ENCODE assay signal across 1 cellular context in the genomic region with DNA sequence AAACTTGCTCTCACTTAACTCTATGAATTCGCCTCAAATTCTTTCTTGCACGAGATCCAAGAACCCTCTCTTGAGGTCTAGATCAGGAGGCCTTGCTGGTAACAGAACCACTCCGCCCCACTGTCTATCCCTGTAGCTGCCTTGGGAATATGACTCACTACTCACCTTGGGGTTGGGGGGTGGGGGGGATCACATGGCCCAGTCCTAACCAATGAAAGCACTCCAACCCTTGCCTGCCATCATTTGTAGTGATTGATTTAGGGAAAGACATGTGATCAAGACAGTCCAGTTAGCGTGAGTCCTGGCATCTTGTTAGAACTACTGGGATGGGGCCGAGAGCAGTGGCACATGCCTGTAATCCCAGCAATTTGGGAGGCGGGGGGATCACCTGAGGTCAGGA.
TF ChIP-seq lines count a peak whose summit lies in the region.

No MANE protein-coding gene starts in this region.

TF ChIP-seq in K562, 482 proteins besides CTCF, POLR2A, EP300 and RAD21 (continued from another document and continues in another):
- TF ChIP-seq, protein P1, sequence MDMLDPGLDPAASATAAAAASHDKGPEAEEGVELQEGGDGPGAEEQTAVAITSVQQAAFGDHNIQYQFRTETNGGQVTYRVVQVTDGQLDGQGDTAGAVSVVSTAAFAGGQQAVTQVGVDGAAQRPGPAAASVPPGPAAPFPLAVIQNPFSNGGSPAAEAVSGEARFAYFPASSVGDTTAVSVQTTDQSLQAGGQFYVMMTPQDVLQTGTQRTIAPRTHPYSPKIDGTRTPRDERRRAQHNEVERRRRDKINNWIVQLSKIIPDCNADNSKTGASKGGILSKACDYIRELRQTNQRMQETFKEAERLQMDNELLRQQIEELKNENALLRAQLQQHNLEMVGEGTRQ (CRISPR knock-in tag; IDR thresholded peaks at IDR 0.05), result peak; percentile 84
- TF ChIP-seq DPF2 (IDR thresholded peaks at IDR 0.05) (0 out of 2 replicates have a peak, but pooled peaks have one; percentile 23), CBX3 (IDR thresholded peaks at IDR 0.05; ENCODE audit: borderline replicate concordance in 1 of 2, low read length in 2 of 2) (no peak), HDGF (IDR thresholded peaks at IDR 0.05) (no peak), ARHGAP35 (IDR thresholded peaks at IDR 0.05; ENCODE audit: partially characterized antibody) (no peak), RFX1 (IDR thresholded peaks at IDR 0.05) (no peak), PRMT5 (CRISPR knock-in tag; IDR thresholded peaks at IDR 0.05) (no peak), NFYB (IDR thresholded peaks at IDR 0.05; ENCODE audit: extremely low read depth, insufficient read length) (peak; percentile 38), SMARCA4 (IDR thresholded peaks at IDR 0.05) (0 out of 2 replicates have a peak, but pooled peaks have one; percentile 23), FOS (IDR thresholded peaks at IDR 0.05; ENCODE audit: extremely low read depth, insufficient read length) (peak; percentile 29), TRIM24 (IDR thresholded peaks at IDR 0.05) (no peak), CBFA2T2 (conservative IDR thresholded peaks at IDR 0.05) (peak; percentile 28; the same call in 1 of the 2 replicates), PTBP1 (IDR thresholded peaks at IDR 0.05; ENCODE audit: low read depth, low read length) (no peak), MYC (IDR thresholded peaks at IDR 0.05; ENCODE audit: low read depth, low read length) (no peak), MYC (CRISPR knock-in tag; IDR thresholded peaks at IDR 0.05; ENCODE audit: borderline replicate concordance, low read depth) (no peak), FOSL1 (tag; conservative IDR thresholded peaks at IDR 0.05) (peak; percentile 86), JUN (IDR thresholded peaks at IDR 0.05; ENCODE audit: borderline replicate concordance, low read depth, low read length) (peak; percentile 82), JUN (CRISPR knock-in tag; IDR thresholded peaks at IDR 0.05; ENCODE audit: borderline replicate concordance) (no peak), MEIS2 (IDR thresholded peaks at IDR 0.05; ENCODE audit: partially characterized antibody) (peak; percentile 92), PHF21A (IDR thresholded peaks at IDR 0.05; ENCODE audit: borderline replicate concordance, low read depth) (peak; percentile 49; the same call in 1 of the 2 replicates), JUND (IDR thresholded peaks at IDR 0.05; ENCODE audit: borderline replicate concordance, low read depth, low read length) (peak; percentile 92), JUND (tag; IDR thresholded peaks at IDR 0.05; ENCODE audit: borderline replicate concordance, low read depth, low read length) (peak; percentile 65; the same call in 1 of the 3 replicates), EZH2 (IDR thresholded peaks at IDR 0.05; ENCODE audit: borderline replicate concordance, low read depth, low read length) (no peak)
- TF ChIP-seq, protein P2, sequence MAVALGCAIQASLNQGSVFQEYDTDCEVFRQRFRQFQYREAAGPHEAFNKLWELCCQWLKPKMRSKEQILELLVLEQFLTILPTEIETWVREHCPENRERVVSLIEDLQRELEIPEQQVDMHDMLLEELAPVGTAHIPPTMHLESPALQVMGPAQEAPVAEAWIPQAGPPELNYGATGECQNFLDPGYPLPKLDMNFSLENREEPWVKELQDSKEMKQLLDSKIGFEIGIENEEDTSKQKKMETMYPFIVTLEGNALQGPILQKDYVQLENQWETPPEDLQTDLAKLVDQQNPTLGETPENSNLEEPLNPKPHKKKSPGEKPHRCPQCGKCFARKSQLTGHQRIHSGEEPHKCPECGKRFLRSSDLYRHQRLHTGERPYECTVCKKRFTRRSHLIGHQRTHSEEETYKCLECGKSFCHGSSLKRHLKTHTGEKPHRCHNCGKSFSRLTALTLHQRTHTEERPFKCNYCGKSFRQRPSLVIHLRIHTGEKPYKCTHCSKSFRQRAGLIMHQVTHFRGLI (CRISPR knock-in tag; IDR thresholded peaks at IDR 0.05), result no peak
- TF ChIP-seq, protein P3, sequence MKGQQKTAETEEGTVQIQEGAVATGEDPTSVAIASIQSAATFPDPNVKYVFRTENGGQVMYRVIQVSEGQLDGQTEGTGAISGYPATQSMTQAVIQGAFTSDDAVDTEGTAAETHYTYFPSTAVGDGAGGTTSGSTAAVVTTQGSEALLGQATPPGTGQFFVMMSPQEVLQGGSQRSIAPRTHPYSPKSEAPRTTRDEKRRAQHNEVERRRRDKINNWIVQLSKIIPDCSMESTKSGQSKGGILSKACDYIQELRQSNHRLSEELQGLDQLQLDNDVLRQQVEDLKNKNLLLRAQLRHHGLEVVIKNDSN (CRISPR knock-in tag; IDR thresholded peaks at IDR 0.05), result peak; percentile 96
- TF ChIP-seq, protein P4, sequence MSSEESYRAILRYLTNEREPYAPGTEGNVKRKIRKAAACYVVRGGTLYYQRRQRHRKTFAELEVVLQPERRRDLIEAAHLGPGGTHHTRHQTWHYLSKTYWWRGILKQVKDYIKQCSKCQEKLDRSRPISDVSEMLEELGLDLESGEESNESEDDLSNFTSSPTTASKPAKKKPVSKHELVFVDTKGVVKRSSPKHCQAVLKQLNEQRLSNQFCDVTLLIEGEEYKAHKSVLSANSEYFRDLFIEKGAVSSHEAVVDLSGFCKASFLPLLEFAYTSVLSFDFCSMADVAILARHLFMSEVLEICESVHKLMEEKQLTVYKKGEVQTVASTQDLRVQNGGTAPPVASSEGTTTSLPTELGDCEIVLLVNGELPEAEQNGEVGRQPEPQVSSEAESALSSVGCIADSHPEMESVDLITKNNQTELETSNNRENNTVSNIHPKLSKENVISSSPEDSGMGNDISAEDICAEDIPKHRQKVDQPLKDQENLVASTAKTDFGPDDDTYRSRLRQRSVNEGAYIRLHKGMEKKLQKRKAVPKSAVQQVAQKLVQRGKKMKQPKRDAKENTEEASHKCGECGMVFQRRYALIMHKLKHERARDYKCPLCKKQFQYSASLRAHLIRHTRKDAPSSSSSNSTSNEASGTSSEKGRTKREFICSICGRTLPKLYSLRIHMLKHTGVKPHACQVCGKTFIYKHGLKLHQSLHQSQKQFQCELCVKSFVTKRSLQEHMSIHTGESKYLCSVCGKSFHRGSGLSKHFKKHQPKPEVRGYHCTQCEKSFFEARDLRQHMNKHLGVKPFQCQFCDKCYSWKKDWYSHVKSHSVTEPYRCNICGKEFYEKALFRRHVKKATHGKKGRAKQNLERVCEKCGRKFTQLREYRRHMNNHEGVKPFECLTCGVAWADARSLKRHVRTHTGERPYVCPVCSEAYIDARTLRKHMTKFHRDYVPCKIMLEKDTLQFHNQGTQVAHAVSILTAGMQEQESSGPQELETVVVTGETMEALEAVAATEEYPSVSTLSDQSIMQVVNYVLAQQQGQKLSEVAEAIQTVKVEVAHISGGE (CRISPR knock-in tag; IDR thresholded peaks at IDR 0.05), result no peak
- TF ChIP-seq, protein P5, sequence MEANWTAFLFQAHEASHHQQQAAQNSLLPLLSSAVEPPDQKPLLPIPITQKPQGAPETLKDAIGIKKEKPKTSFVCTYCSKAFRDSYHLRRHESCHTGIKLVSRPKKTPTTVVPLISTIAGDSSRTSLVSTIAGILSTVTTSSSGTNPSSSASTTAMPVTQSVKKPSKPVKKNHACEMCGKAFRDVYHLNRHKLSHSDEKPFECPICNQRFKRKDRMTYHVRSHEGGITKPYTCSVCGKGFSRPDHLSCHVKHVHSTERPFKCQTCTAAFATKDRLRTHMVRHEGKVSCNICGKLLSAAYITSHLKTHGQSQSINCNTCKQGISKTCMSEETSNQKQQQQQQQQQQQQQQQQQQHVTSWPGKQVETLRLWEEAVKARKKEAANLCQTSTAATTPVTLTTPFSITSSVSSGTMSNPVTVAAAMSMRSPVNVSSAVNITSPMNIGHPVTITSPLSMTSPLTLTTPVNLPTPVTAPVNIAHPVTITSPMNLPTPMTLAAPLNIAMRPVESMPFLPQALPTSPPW (CRISPR knock-in tag; IDR thresholded peaks at IDR 0.05), result peak; percentile 86
- TF ChIP-seq, protein P6, sequence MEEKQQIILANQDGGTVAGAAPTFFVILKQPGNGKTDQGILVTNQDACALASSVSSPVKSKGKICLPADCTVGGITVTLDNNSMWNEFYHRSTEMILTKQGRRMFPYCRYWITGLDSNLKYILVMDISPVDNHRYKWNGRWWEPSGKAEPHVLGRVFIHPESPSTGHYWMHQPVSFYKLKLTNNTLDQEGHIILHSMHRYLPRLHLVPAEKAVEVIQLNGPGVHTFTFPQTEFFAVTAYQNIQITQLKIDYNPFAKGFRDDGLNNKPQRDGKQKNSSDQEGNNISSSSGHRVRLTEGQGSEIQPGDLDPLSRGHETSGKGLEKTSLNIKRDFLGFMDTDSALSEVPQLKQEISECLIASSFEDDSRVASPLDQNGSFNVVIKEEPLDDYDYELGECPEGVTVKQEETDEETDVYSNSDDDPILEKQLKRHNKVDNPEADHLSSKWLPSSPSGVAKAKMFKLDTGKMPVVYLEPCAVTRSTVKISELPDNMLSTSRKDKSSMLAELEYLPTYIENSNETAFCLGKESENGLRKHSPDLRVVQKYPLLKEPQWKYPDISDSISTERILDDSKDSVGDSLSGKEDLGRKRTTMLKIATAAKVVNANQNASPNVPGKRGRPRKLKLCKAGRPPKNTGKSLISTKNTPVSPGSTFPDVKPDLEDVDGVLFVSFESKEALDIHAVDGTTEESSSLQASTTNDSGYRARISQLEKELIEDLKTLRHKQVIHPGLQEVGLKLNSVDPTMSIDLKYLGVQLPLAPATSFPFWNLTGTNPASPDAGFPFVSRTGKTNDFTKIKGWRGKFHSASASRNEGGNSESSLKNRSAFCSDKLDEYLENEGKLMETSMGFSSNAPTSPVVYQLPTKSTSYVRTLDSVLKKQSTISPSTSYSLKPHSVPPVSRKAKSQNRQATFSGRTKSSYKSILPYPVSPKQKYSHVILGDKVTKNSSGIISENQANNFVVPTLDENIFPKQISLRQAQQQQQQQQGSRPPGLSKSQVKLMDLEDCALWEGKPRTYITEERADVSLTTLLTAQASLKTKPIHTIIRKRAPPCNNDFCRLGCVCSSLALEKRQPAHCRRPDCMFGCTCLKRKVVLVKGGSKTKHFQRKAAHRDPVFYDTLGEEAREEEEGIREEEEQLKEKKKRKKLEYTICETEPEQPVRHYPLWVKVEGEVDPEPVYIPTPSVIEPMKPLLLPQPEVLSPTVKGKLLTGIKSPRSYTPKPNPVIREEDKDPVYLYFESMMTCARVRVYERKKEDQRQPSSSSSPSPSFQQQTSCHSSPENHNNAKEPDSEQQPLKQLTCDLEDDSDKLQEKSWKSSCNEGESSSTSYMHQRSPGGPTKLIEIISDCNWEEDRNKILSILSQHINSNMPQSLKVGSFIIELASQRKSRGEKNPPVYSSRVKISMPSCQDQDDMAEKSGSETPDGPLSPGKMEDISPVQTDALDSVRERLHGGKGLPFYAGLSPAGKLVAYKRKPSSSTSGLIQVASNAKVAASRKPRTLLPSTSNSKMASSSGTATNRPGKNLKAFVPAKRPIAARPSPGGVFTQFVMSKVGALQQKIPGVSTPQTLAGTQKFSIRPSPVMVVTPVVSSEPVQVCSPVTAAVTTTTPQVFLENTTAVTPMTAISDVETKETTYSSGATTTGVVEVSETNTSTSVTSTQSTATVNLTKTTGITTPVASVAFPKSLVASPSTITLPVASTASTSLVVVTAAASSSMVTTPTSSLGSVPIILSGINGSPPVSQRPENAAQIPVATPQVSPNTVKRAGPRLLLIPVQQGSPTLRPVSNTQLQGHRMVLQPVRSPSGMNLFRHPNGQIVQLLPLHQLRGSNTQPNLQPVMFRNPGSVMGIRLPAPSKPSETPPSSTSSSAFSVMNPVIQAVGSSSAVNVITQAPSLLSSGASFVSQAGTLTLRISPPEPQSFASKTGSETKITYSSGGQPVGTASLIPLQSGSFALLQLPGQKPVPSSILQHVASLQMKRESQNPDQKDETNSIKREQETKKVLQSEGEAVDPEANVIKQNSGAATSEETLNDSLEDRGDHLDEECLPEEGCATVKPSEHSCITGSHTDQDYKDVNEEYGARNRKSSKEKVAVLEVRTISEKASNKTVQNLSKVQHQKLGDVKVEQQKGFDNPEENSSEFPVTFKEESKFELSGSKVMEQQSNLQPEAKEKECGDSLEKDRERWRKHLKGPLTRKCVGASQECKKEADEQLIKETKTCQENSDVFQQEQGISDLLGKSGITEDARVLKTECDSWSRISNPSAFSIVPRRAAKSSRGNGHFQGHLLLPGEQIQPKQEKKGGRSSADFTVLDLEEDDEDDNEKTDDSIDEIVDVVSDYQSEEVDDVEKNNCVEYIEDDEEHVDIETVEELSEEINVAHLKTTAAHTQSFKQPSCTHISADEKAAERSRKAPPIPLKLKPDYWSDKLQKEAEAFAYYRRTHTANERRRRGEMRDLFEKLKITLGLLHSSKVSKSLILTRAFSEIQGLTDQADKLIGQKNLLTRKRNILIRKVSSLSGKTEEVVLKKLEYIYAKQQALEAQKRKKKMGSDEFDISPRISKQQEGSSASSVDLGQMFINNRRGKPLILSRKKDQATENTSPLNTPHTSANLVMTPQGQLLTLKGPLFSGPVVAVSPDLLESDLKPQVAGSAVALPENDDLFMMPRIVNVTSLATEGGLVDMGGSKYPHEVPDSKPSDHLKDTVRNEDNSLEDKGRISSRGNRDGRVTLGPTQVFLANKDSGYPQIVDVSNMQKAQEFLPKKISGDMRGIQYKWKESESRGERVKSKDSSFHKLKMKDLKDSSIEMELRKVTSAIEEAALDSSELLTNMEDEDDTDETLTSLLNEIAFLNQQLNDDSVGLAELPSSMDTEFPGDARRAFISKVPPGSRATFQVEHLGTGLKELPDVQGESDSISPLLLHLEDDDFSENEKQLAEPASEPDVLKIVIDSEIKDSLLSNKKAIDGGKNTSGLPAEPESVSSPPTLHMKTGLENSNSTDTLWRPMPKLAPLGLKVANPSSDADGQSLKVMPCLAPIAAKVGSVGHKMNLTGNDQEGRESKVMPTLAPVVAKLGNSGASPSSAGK (IDR thresholded peaks at IDR 0.05), result peak; percentile 40; the same call in 1 of the 2 replicates
- TF ChIP-seq, protein P7, sequence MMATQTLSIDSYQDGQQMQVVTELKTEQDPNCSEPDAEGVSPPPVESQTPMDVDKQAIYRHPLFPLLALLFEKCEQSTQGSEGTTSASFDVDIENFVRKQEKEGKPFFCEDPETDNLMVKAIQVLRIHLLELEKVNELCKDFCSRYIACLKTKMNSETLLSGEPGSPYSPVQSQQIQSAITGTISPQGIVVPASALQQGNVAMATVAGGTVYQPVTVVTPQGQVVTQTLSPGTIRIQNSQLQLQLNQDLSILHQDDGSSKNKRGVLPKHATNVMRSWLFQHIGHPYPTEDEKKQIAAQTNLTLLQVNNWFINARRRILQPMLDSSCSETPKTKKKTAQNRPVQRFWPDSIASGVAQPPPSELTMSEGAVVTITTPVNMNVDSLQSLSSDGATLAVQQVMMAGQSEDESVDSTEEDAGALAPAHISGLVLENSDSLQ (IDR thresholded peaks at IDR 0.05), result peak; percentile 84
- TF ChIP-seq, protein P8, sequence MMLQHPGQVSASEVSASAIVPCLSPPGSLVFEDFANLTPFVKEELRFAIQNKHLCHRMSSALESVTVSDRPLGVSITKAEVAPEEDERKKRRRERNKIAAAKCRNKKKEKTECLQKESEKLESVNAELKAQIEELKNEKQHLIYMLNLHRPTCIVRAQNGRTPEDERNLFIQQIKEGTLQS (IDR thresholded peaks at IDR 0.05), result peak; percentile 87
- TF ChIP-seq, protein P8 (CRISPR knock-in tag; conservative IDR thresholded peaks at IDR 0.05), result no peak
